In the genomic region with DNA sequence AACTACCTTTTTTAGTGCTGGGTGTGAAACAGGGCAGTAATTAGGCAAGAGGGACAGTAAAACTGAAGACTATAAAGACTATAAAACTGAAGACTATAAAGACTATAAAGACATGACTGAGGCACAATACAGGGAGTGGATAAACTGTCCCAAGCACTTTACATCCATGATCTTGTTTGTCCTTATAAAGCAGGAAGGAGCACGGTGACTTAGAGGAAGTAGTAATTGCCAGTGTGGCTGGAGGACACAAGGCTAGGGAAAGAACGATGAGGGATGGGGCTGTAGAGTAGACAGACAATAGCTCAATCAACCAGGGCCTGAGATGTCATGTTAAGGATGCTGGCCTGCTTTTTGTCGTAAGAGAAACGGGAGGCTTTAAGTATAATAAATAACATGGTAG, we compare ENCODE assay signal across 19 cellular contexts. TPM values are rescaled to one million over a fixed set of nuclear protein-coding genes. Genes with fewer than 3 reads are reported as not detected.
"Had no signal": no experiment of that assay in that cellular context is flagged by ENCODE, and none has a peak within 500 bp of the region (broad histone marks: within the 10 kb centered on the region; RNA-seq: fewer than 3 reads in every experiment).

No MANE protein-coding gene starts in this region.

- H3K9me3 Mint-ChIP-seq: activated CD4-positive, alpha-beta T cell treated with anti-CD3 and anti-CD28 coated beads, Interleukin-2, amount 10 ng/mL, durations not matched to agents 7 days and 5 days; activated T-helper 17 cell treated with anti-CD3 and anti-CD28 coated beads, Interleukin-2, amount 50 U/mL, for 72 hours; natural killer cell had no signal

- H3K4me1 ChIP-seq: psoas muscle, tibial artery had no signal

- H3K4me1 Mint-ChIP-seq: natural killer cell had no signal

- H3K27me3 Mint-ChIP-seq: activated CD4-positive, alpha-beta T cell treated with anti-CD3 and anti-CD28 coated beads, Interleukin-2, amount 10 ng/mL, durations not matched to agents 7 days and 5 days; activated T-helper 17 cell treated with anti-CD3 and anti-CD28 coated beads, Interleukin-2, amount 50 U/mL, for 72 hours had no signal

- H3K4me3 ChIP-seq: heart right ventricle, lung, ovary, psoas muscle, tibial artery had no signal

- H3K27ac Mint-ChIP-seq: activated CD4-positive, alpha-beta T cell treated with anti-CD3 and anti-CD28 coated beads, Interleukin-2, amount 10 ng/mL, durations not matched to agents 7 days and 5 days; activated CD8-positive, alpha-beta T cell treated with anti-CD3 and anti-CD28 coated beads, Interleukin-2, amount 10 ng/mL, durations not matched to agents 7 days and 5 days; activated T-helper 17 cell treated with anti-CD3 and anti-CD28 coated beads, Interleukin-2, amount 50 U/mL, for 72 hours; natural killer cell had no signal

- H3K27me3 ChIP-seq: heart right ventricle, ovary, tibial artery had no signal

- H3K27ac ChIP-seq: heart right ventricle, ovary, psoas muscle, tibial artery, WERI-Rb-1 had no signal

- DNase-seq: activated CD4-positive, alpha-beta T cell treated with anti-CD3 and anti-CD28 coated beads, Interleukin-2, amount 10 ng/mL, durations not matched to agents 7 days and 5 days; activated CD4-positive, CD25-positive, alpha-beta regulatory T cell treated with anti-CD3 and anti-CD28 coated beads, Interleukin-2, amount 50 U/mL, for 72 hours; activated CD8-positive, alpha-beta T cell treated with anti-CD3 and anti-CD28 coated beads, Interleukin-2, amount 10 ng/mL, durations not matched to agents 7 days and 5 days; activated naive CD4-positive, alpha-beta T cell treated with Interleukin-2 at 50 U/mL for 16 hours; amygdala; cortex of kidney; foreskin fibroblast; heart right ventricle; natural killer cell; ovary; psoas muscle; right cardiac atrium; stimulated activated CD4-positive, alpha-beta T cell treated with anti-CD3 and anti-CD28 coated beads, Interleukin-4, amount 100 ng/mL, for 24 hours; stimulated activated naive CD8-positive, alpha-beta T cell treated with anti-CD3 and anti-CD28 coated beads, Interleukin-15, Interleukin-2, amounts not matched to agents 100 U/mL and 50 U/mL, for 24 hours; tibial artery; WERI-Rb-1 had no signal

- H3K9me3 ChIP-seq: heart right ventricle, ovary, psoas muscle, tibial artery had no signal

- ATAC-seq: activated CD8-positive, alpha-beta T cell treated with anti-CD3 and anti-CD28 coated beads, Interleukin-2, amount 10 ng/mL, durations not matched to agents 7 days and 5 days; activated T-helper 17 cell treated with anti-CD3 and anti-CD28 coated beads, Interleukin-2, amount 50 U/mL, for 72 hours; heart right ventricle; natural killer cell; psoas muscle; right cardiac atrium; stimulated activated naive CD8-positive, alpha-beta T cell treated with anti-CD3 and anti-CD28 coated beads, Interleukin-15, Interleukin-2, amounts not matched to agents 100 U/mL and 50 U/mL, for 24 hours had no signal

- H3K4me3 Mint-ChIP-seq: activated CD4-positive, alpha-beta T cell treated with anti-CD3 and anti-CD28 coated beads, Interleukin-2, amount 10 ng/mL, durations not matched to agents 7 days and 5 days; activated CD8-positive, alpha-beta T cell treated with anti-CD3 and anti-CD28 coated beads, Interleukin-2, amount 10 ng/mL, durations not matched to agents 7 days and 5 days; activated T-helper 17 cell treated with anti-CD3 and anti-CD28 coated beads, Interleukin-2, amount 50 U/mL, for 72 hours; natural killer cell had no signal

- H3K36me3 Mint-ChIP-seq: natural killer cell had no signal

- H3K36me3 ChIP-seq: ovary, tibial artery had no signal

RNA-seq across cellular contexts. Expression of gene DNAJC12, which starts 26.0 kb away (rescaled TPM):
- total RNA-seq: bronchial epithelial cell, natural killer cell had no signal
